ENCODE assay signal across 8 cellular contexts in genomic region chr15:79853492-79854328, GRCh38. TPM values are rescaled to one million over a fixed set of nuclear protein-coding genes. Genes with fewer than 3 reads are reported as not detected.
A peak's percentile ranks its signal among the peaks of the same experiment; 100 is the strongest.
DNase-seq lines count a peak whose midpoint lies in the region; ATAC-seq and TF ChIP-seq lines count a peak whose summit lies in the region.

No MANE protein-coding gene starts in this region.

- intact Hi-C loops in dorsolateral prefrontal cortex (cut with DNase I) = loop anchor here (1.0 to 5.0 kb wide), 5 partner anchors 86 to 516 kb away; no protein-coding TSS in a partner anchor

- peak; percentile 71 for DNase-seq in AG08396 (ENCODE audit: low spot score)
- peak; percentile 64 for DNase-seq in NCI-H510A treated with DMSO at 0.1 percent for 48 hours (lab: John Stamatoyannopoulos, UW)
- peak; percentile 51 for DNase-seq in activated CD4-positive, alpha-beta T cell treated with anti-CD3 and anti-CD28 coated beads, Interleukin-2, amount 50 U/mL, for 1 hour
- DNase-seq in dorsolateral prefrontal cortex = peak; percentile 41 to 83 (median 73)
- DNase-seq in memory B cell (ENCODE audit: low spot score in 2 of 2) = peak; percentile 53 to 57
- DNase-seq in stimulated activated CD8-positive, alpha-beta memory T cell treated with anti-CD3 and anti-CD28 coated beads, Interleukin-2, amount 100 ng/mL, for 1 hour (ENCODE audit: low read depth in 2 of 2) = peak; percentile 15 to 35

- peaks cover 25% of the 10 kb centered on the region for H3K4me1 Mint-ChIP-seq in memory B cell

- peaks cover 14% of the 10 kb centered on the region for H3K36me3 Mint-ChIP-seq in memory B cell

- H3K27me3 Mint-ChIP-seq in memory B cell = no peaks in the 10 kb centered on the region

- H3K9me3 Mint-ChIP-seq in memory B cell = no peaks in the 10 kb centered on the region

- no peak overlapping the region for H3K4me3 ChIP-seq in dorsolateral prefrontal cortex

- no peaks in the 10 kb centered on the region for H3K27me3 ChIP-seq in dorsolateral prefrontal cortex

- H3K4me3 Mint-ChIP-seq in memory B cell = no peak overlapping the region

- peak overlapping the region; percentile 32 for H3K27ac Mint-ChIP-seq in memory B cell

- peak; percentile 67 to 99 (median 93) for TF ChIP-seq CTCF in dorsolateral prefrontal cortex (IDR thresholded peaks at IDR 0.05 in 54 of 56, conservative IDR thresholded peaks at IDR 0.05 in 2 of 56; ENCODE audit: low read depth in 1 of 56, partially characterized antibody in 56 of 56)

- ATAC-seq in GM18519 (IDR thresholded peaks at IDR 0.05; ENCODE audit: low FRiP score, unreplicated experiment) = peak; percentile 87
- peak; percentile 85 for ATAC-seq in HG03135 (IDR thresholded peaks at IDR 0.05; ENCODE audit: unreplicated experiment)
- peak; percentile 98 for ATAC-seq in memory B cell (ENCODE audit: low read depth)

- H3K27ac ChIP-seq in dorsolateral prefrontal cortex = no peak overlapping the region

RNA-seq across cellular contexts. Expression of gene MTHFS, which starts 43.1 kb away (rescaled TPM):
- total RNA-seq in dorsolateral prefrontal cortex = 10 to 100 TPM in 100 of 120 experiments, 1 to 10 TPM in 20; 2.6 to 23.9 (median 13.1) TPM
